In genomic region chr6:2633763-2634150, GRCh38 we compare ENCODE assay signal across 9 cellular contexts.
DNase-seq lines count a peak whose midpoint lies in the region; ATAC-seq and TF ChIP-seq lines count a peak whose summit lies in the region.
"Had no signal": no experiment of that assay in that cellular context is flagged by ENCODE, and none has a peak within 500 bp of the region (broad histone marks: within the 10 kb centered on the region; RNA-seq: fewer than 3 reads in every experiment).

No MANE protein-coding gene starts in this region.

- intact Hi-C loops in activated CD4-positive, alpha-beta memory T cell treated with anti-CD3 and anti-CD28 coated beads for 36 hours (cut with micrococcal nuclease), result loop anchor here (1.0 to 10.0 kb wide), 7 partner anchors 91 to 1037 kb away; partner anchors contain the start of gene MYLK4
- intact Hi-C loops in gastrocnemius medialis (cut with DNase I; ENCODE audit: low total_unique reads), result loop anchor here (1.0 to 10.0 kb wide), 5 partner anchors 109 to 1037 kb away; no protein-coding TSS in a partner anchor

- TF ChIP-seq CTCF in gastroesophageal sphincter (IDR thresholded peaks at IDR 0.05), result no peak
- TF ChIP-seq CTCF in gastrocnemius medialis (IDR thresholded peaks at IDR 0.05 in 4 of 5, conservative IDR thresholded peaks at IDR 0.05 in 1 of 5), result no peak

- in situ Hi-C loops in gastrocnemius medialis (cut with MboI; ENCODE audit: low sequenced_read_pairs in 4 of 4), result loop anchor here in 3 of 4 donors (10.0 to 25.0 kb wide), 3 partner anchors 421 to 1049 kb away; no protein-coding TSS in a partner anchor

- no peaks in the 10 kb centered on the region for H3K27me3 ChIP-seq in gastroesophageal sphincter
- H3K27me3 ChIP-seq in gastrocnemius medialis, result no peaks in the 10 kb centered on the region
- H3K27me3 ChIP-seq: SJCRH30 had no signal

- no peak for DNase-seq in activated CD4-positive, alpha-beta memory T cell treated with anti-CD3 and anti-CD28 coated beads for 36 hours
- no peak for DNase-seq in gastrocnemius medialis
- DNase-seq in RPMI8226, result no peak
- DNase-seq in GF-D8 (lab: John Stamatoyannopoulos, UW), result no peak

- CTCF ChIA-PET in activated CD4-positive, alpha-beta memory T cell treated with anti-CD3 and anti-CD28 coated beads for 36 hours (lab: Charles Lee), result interaction anchor here (0.6 to 5.9 kb wide), 69 partner anchors 8 to 1196 kb away, joined by 3 to 68 read pairs (median 4); partner anchors contain the start of gene MYLK4

- no peaks in the 10 kb centered on the region; the same call in 1 of the 2 replicates for H3K4me1 ChIP-seq in ES-I3 (ENCODE audit: insufficient read depth, low read length)
- peaks cover 0 to 49% (median 21%) of the 10 kb centered on the region in 3 donors for H3K4me1 ChIP-seq in gastroesophageal sphincter
- H3K4me1 ChIP-seq in gastrocnemius medialis, result peaks cover 20 to 21% of the 10 kb centered on the region in 2 donors

- peak overlapping the region; percentile 49 for H3K9ac ChIP-seq in ES-I3 (ENCODE audit: low read depth, low read length)

- no peaks in the 10 kb centered on the region for H3K9me3 ChIP-seq in ES-I3 (ENCODE audit: control insufficient read depth, insufficient read depth, low read length)
- H3K9me3 ChIP-seq in gastroesophageal sphincter, result no peaks in the 10 kb centered on the region
- no peaks in the 10 kb centered on the region for H3K9me3 ChIP-seq in gastrocnemius medialis
- H3K9me3 ChIP-seq: SJCRH30 had no signal

- ATAC-seq in gastroesophageal sphincter (no peak), gastrocnemius medialis (peak in 1 of 2 donors; percentile 1), HG02798 (IDR thresholded peaks at IDR 0.05; ENCODE audit: poor library complexity, unreplicated experiment) (no peak), HG03432 (IDR thresholded peaks at IDR 0.05; ENCODE audit: unreplicated experiment) (no peak)

- H3K4me1 Mint-ChIP-seq in activated CD4-positive, alpha-beta memory T cell treated with anti-CD3 and anti-CD28 coated beads for 36 hours (ENCODE audit: low read depth), result peaks cover 5% of the 10 kb centered on the region

- H3K36me3 ChIP-seq in ES-I3 (ENCODE audit: insufficient read depth, low read length), result no peaks in the 10 kb centered on the region
- H3K36me3 ChIP-seq in gastroesophageal sphincter, result no peaks in the 10 kb centered on the region
- H3K36me3 ChIP-seq in gastrocnemius medialis, result no peaks in the 10 kb centered on the region
- H3K36me3 ChIP-seq: SJCRH30 had no signal

- H3K27ac ChIP-seq in gastroesophageal sphincter (peak overlapping the region; percentile 10 to 83 (median 78)), gastrocnemius medialis (peak overlapping the region; percentile 29 to 71 (median 46))
- H3K27ac ChIP-seq: SJCRH30 had no signal

- TF ChIP-seq POLR2A in gastroesophageal sphincter (IDR thresholded peaks at IDR 0.05) (no peak), gastrocnemius medialis (IDR thresholded peaks at IDR 0.05) (no peak)

- H3K36me3 Mint-ChIP-seq in activated CD4-positive, alpha-beta memory T cell treated with anti-CD3 and anti-CD28 coated beads for 36 hours, result no peaks in the 10 kb centered on the region

- H3K4me3 Mint-ChIP-seq in activated CD4-positive, alpha-beta memory T cell treated with anti-CD3 and anti-CD28 coated beads for 36 hours, result peak overlapping the region; percentile 31

- peaks cover 23% of the 10 kb centered on the region for H3K27me3 Mint-ChIP-seq in activated CD4-positive, alpha-beta memory T cell treated with anti-CD3 and anti-CD28 coated beads for 36 hours

- POLR2A ChIA-PET in activated CD4-positive, alpha-beta memory T cell treated with anti-CD3 and anti-CD28 coated beads for 36 hours (lab: Charles Lee), result interaction anchor here (0.6 kb wide), 1 partner anchor 1057 kb away, joined by 3 read pairs; no protein-coding TSS in a partner anchor

- H3K27ac Mint-ChIP-seq in activated CD4-positive, alpha-beta memory T cell treated with anti-CD3 and anti-CD28 coated beads for 36 hours, result no peak overlapping the region

- no peaks in the 10 kb centered on the region for H3K9me3 Mint-ChIP-seq in activated CD4-positive, alpha-beta memory T cell treated with anti-CD3 and anti-CD28 coated beads for 36 hours

- TF ChIP-seq EP300 in gastroesophageal sphincter (IDR thresholded peaks at IDR 0.05), result no peak

- 56 to 74% methylated on average over 12 to 15 of the region's 15 CpGs for WGBS in gastroesophageal sphincter (ENCODE audit: low coverage in 1 of 2), 2 donors

- peak overlapping the region; percentile 20 to 62 for H3K4me3 ChIP-seq in gastroesophageal sphincter
- peak overlapping the region; percentile 44 to 72 (median 52) for H3K4me3 ChIP-seq in gastrocnemius medialis
- H3K4me3 ChIP-seq: SJCRH30 had no signal
